In genomic region chr1:29236743-29236992, GRCh38 we compare ENCODE assay signal across 8 cellular contexts. TPM values are rescaled to one million over a fixed set of nuclear protein-coding genes. Genes with fewer than 3 reads are reported as not detected.
DNase-seq lines count a peak whose midpoint lies in the region; TF ChIP-seq lines count a peak whose summit lies in the region.

No MANE protein-coding gene starts in this region.

- TF ChIP-seq CTCF in Caco-2 (IDR thresholded peaks at IDR 0.05; ENCODE audit: insufficient read depth in 1 of 2, low read depth in 1 of 2, low read length in 1 of 2, severe bottlenecking in 1 of 2, unreplicated experiment in 1 of 2) (no peak), parathyroid adenoma (IDR thresholded peaks at IDR 0.05) (no peak)

- peaks cover 11% of the 10 kb centered on the region for H3K27me3 Mint-ChIP-seq in Caco-2 (ENCODE audit: insufficient read depth, unreplicated experiment)

- H3K27ac ChIP-seq in epithelial cell of prostate: peak overlapping the region; percentile 94
- H3K27ac ChIP-seq in parathyroid adenoma: no peak overlapping the region

- peaks cover 11% of the 10 kb centered on the region for H3K4me1 Mint-ChIP-seq in Caco-2 (ENCODE audit: low read depth, unreplicated experiment)

- BruUV-seq in Caco-2 (replicated peaks; lab: Mats Ljungman, UMichigan): no TSS peak

- peak overlapping the region; percentile 79 for H2AFZ ChIP-seq in parathyroid adenoma

- intact Hi-C loops in Caco-2 (cut with micrococcal nuclease; ENCODE audit: unreplicated experiment): loop anchor here (2.0 to 5.0 kb wide), 5 partner anchors 34 to 876 kb away; no protein-coding TSS in a partner anchor

- peak overlapping the region; percentile 82 for H3K27ac Mint-ChIP-seq in Caco-2 (ENCODE audit: unreplicated experiment)

- H3K4me1 ChIP-seq in Caco-2 (peaks cover 26% of the 10 kb centered on the region), NT2/D1 (ENCODE audit: insufficient read depth, insufficient read length) (peaks cover 27% of the 10 kb centered on the region), parathyroid adenoma (peaks cover 7% of the 10 kb centered on the region)

- no peaks in the 10 kb centered on the region for H3K79me2 ChIP-seq in parathyroid adenoma

- no peak for DNase-seq in Caco-2
- DNase-seq in NT2/D1 (ENCODE audit: low read depth, low spot score): no peak
- no peak for DNase-seq in epithelial cell of prostate (ENCODE audit: low read depth, low spot score)
- no peak for DNase-seq in HEK293T (ENCODE audit: extremely low spot score)
- no peak for DNase-seq in NCI-H1436 treated with DMSO at 0.1 percent for 48 hours (lab: John Stamatoyannopoulos, UW)
- no peak for DNase-seq in UCSD-AML1 (lab: John Stamatoyannopoulos, UW; ENCODE audit: unreplicated experiment)
- DNase-seq in DMS153 treated with DMSO at 0.1 percent for 48 hours (lab: John Stamatoyannopoulos, UW; ENCODE audit: unreplicated experiment): no peak

- H3K4me3 Mint-ChIP-seq in Caco-2 (ENCODE audit: unreplicated experiment): peak overlapping the region; percentile 92

- H3K36me3 Mint-ChIP-seq in Caco-2 (ENCODE audit: insufficient read depth, unreplicated experiment): peaks cover 19% of the 10 kb centered on the region

- no peaks in the 10 kb centered on the region for H3K36me3 ChIP-seq in Caco-2 (ENCODE audit: control insufficient read depth, insufficient read depth, low read length)
- H3K36me3 ChIP-seq in NT2/D1 (ENCODE audit: insufficient read depth, insufficient read length, low read length): no peaks in the 10 kb centered on the region
- H3K36me3 ChIP-seq in parathyroid adenoma (ENCODE audit: control insufficient read depth, insufficient read depth, low read length): no peaks in the 10 kb centered on the region

- H3K9me3 ChIP-seq in Caco-2: no peaks in the 10 kb centered on the region
- H3K9me3 ChIP-seq in NT2/D1 (ENCODE audit: insufficient read depth, low read length): no peaks in the 10 kb centered on the region
- no peaks in the 10 kb centered on the region for H3K9me3 ChIP-seq in parathyroid adenoma (ENCODE audit: control insufficient read depth, low read length)

- H3K4me2 ChIP-seq in parathyroid adenoma (ENCODE audit: low read length): peak overlapping the region; percentile 100

- H3K4me3 ChIP-seq in Caco-2 (ENCODE audit: low read depth, low read length) (peak overlapping the region; percentile 66), NT2/D1 (ENCODE audit: insufficient read length, low read depth) (peak overlapping the region; percentile 83), parathyroid adenoma (ENCODE audit: low read depth, low read length) (peak overlapping the region; percentile 88)

- H3K9me3 Mint-ChIP-seq in Caco-2 (ENCODE audit: unreplicated experiment): no peaks in the 10 kb centered on the region

- CTCF ChIA-PET in Caco-2 (lab: Charles Lee) (no interaction called here), HEK293T (lab: Yijun Ruan, JAX) (interaction anchor here (0.6 kb wide), 2 partner anchors 162 to 205 kb away, joined by 3 to 5 read pairs; no protein-coding TSS in a partner anchor)

- POLR2A ChIA-PET in Caco-2 (lab: Charles Lee) (no interaction called here), HEK293T (lab: Yijun Ruan, JAX) (no interaction called here)

- no peaks in the 10 kb centered on the region for H3K27me3 ChIP-seq in Caco-2 (replicated peaks; ENCODE audit: control insufficient read depth, insufficient read depth, low read length)
- peaks cover 63% of the 10 kb centered on the region for H3K27me3 ChIP-seq in NT2/D1 (ENCODE audit: insufficient read depth, insufficient read length)
- no peaks in the 10 kb centered on the region for H3K27me3 ChIP-seq in parathyroid adenoma (ENCODE audit: control insufficient read depth, insufficient read depth, low read length)

- H3K9ac ChIP-seq in NT2/D1 (ENCODE audit: insufficient read length, low read depth) (peak overlapping the region; percentile 92), parathyroid adenoma (no peak overlapping the region)

TF ChIP-seq in HEK293T, 16 proteins besides CTCF, POLR2A, EP300 and RAD21:
- TF ChIP-seq ELF4 (IDR thresholded peaks at IDR 0.05): no peak
- no peak for TF ChIP-seq NFRKB (IDR thresholded peaks at IDR 0.05)
- no peak for TF ChIP-seq FOXK2 (IDR thresholded peaks at IDR 0.05)
- no peak for TF ChIP-seq LEF1 (IDR thresholded peaks at IDR 0.05; ENCODE audit: borderline replicate concordance)
- TF ChIP-seq ARNT (IDR thresholded peaks at IDR 0.05): no peak
TF ChIP-seq in HEK293T: peak in this region for 0.

RNA-seq across cellular contexts. Expression of gene PTPRU, which starts 0.3 kb away (rescaled TPM):
- 32.9 and 41.4 TPM in 2 replicates for total RNA-seq in Caco-2 (2022)

RNA-seq across cellular contexts. Expression of gene MECR, which starts 5.9 kb away (rescaled TPM):
- 21.5 and 23.1 TPM in 2 replicates for total RNA-seq in Caco-2 (2022)

RNA-seq across cellular contexts. Expression of gene SRSF4, which starts 55.0 kb away (rescaled TPM):
- 44.1 and 45.8 TPM in 2 replicates for total RNA-seq in Caco-2 (2022)
